Comparison of ENCODE assay signal across 8 cellular contexts in genomic region chr6:4020822-4021132, GRCh38. TPM values are rescaled to one million over a fixed set of nuclear protein-coding genes. Genes with fewer than 3 reads are reported as not detected.
DNase-seq lines count a peak whose midpoint lies in the region; ATAC-seq and TF ChIP-seq lines count a peak whose summit lies in the region.

No MANE protein-coding gene starts in this region.

- H3K4me1 Mint-ChIP-seq in T-helper 1 cell treated with Interleukin-12 subunit alpha and Interleukin-12 subunit beta and Interleukin-4 antibody, amounts not matched to agents 30 μg/mL and 1 μg/mL, for 36 hours (ENCODE audit: low read depth), result peaks cover 54% of the 10 kb centered on the region
- H3K4me1 Mint-ChIP-seq in activated T-helper 1 cell treated with anti-CD3 and anti-CD28 coated beads, Interleukin-12 subunit alpha, Interleukin-12 subunit beta, Interleukin-2, Interleukin-4 antibody, amounts not matched to agents 30 ng/mL and 10 ng/mL and 1 ng/mL, durations not matched to agents 14 hours and 24 hours and 36 hours (ENCODE audit: low read depth), result peaks cover 63% of the 10 kb centered on the region

- peak overlapping the region in 4 of 5 donors; percentile 98 to 99 (median 98) for H3K9ac ChIP-seq in subcutaneous abdominal adipose tissue (ENCODE audit: low read length in 5 of 5)

- no peaks in the 10 kb centered on the region for H3K27me3 Mint-ChIP-seq in T-helper 1 cell treated with Interleukin-12 subunit alpha and Interleukin-12 subunit beta and Interleukin-4 antibody, amounts not matched to agents 30 μg/mL and 1 μg/mL, for 36 hours (ENCODE audit: low read depth)
- no peaks in the 10 kb centered on the region for H3K27me3 Mint-ChIP-seq in activated T-helper 1 cell treated with anti-CD3 and anti-CD28 coated beads, Interleukin-12 subunit alpha, Interleukin-12 subunit beta, Interleukin-2, Interleukin-4 antibody, amounts not matched to agents 30 ng/mL and 10 ng/mL and 1 ng/mL, durations not matched to agents 14 hours and 24 hours and 36 hours (ENCODE audit: insufficient read depth)

- peak overlapping the region; percentile 96 for H3K27ac Mint-ChIP-seq in T-helper 1 cell treated with Interleukin-12 subunit alpha and Interleukin-12 subunit beta and Interleukin-4 antibody, amounts not matched to agents 30 μg/mL and 1 μg/mL, for 36 hours
- peak overlapping the region; percentile 96 for H3K27ac Mint-ChIP-seq in activated T-helper 1 cell treated with anti-CD3 and anti-CD28 coated beads, Interleukin-12 subunit alpha, Interleukin-12 subunit beta, Interleukin-2, Interleukin-4 antibody, amounts not matched to agents 30 ng/mL and 10 ng/mL and 1 ng/mL, durations not matched to agents 14 hours and 24 hours and 36 hours

- peaks cover 21% of the 10 kb centered on the region for H3K36me3 Mint-ChIP-seq in T-helper 1 cell treated with Interleukin-12 subunit alpha and Interleukin-12 subunit beta and Interleukin-4 antibody, amounts not matched to agents 30 μg/mL and 1 μg/mL, for 36 hours (ENCODE audit: low read depth)
- H3K36me3 Mint-ChIP-seq in activated T-helper 1 cell treated with anti-CD3 and anti-CD28 coated beads, Interleukin-12 subunit alpha, Interleukin-12 subunit beta, Interleukin-2, Interleukin-4 antibody, amounts not matched to agents 30 ng/mL and 10 ng/mL and 1 ng/mL, durations not matched to agents 14 hours and 24 hours and 36 hours (ENCODE audit: low read depth), result peaks cover 21% of the 10 kb centered on the region

- peak overlapping the region; percentile 95 for H3K27ac ChIP-seq in subcutaneous abdominal adipose tissue (ENCODE audit: low read depth, low read length)

- H3K4me1 ChIP-seq in subcutaneous abdominal adipose tissue (ENCODE audit: control insufficient read depth in 5 of 5, insufficient read depth in 5 of 5, low read length in 5 of 5), result peaks cover 6 to 62% (median 54%) of the 10 kb centered on the region in 5 donors

- H3K9me3 Mint-ChIP-seq in T-helper 1 cell treated with Interleukin-12 subunit alpha and Interleukin-12 subunit beta and Interleukin-4 antibody, amounts not matched to agents 30 μg/mL and 1 μg/mL, for 36 hours, result no peaks in the 10 kb centered on the region
- H3K9me3 Mint-ChIP-seq in activated T-helper 1 cell treated with anti-CD3 and anti-CD28 coated beads, Interleukin-12 subunit alpha, Interleukin-12 subunit beta, Interleukin-2, Interleukin-4 antibody, amounts not matched to agents 30 ng/mL and 10 ng/mL and 1 ng/mL, durations not matched to agents 14 hours and 24 hours and 36 hours, result no peaks in the 10 kb centered on the region

- peak overlapping the region; percentile 91 for H3K4me3 Mint-ChIP-seq in T-helper 1 cell treated with Interleukin-12 subunit alpha and Interleukin-12 subunit beta and Interleukin-4 antibody, amounts not matched to agents 30 μg/mL and 1 μg/mL, for 36 hours
- H3K4me3 Mint-ChIP-seq in activated T-helper 1 cell treated with anti-CD3 and anti-CD28 coated beads, Interleukin-12 subunit alpha, Interleukin-12 subunit beta, Interleukin-2, Interleukin-4 antibody, amounts not matched to agents 30 ng/mL and 10 ng/mL and 1 ng/mL, durations not matched to agents 14 hours and 24 hours and 36 hours, result peak overlapping the region; percentile 94

- intact Hi-C loops in activated T-helper 1 cell treated with anti-CD3 and anti-CD28 coated beads, Interleukin-12 subunit alpha, Interleukin-12 subunit beta, Interleukin-2, Interleukin-4 antibody, amounts not matched to agents 30 ng/mL and 10 ng/mL and 1 ng/mL, durations not matched to agents 14 hours and 24 hours and 36 hours (cut with micrococcal nuclease), result loop anchor here (1.0 to 5.0 kb wide), 5 partner anchors 39 to 982 kb away; partner anchors contain the start of genes BPHL, ECI2, PSMG4 and RPP40

- no peak for DNase-seq in T-helper 1 cell
- no peak for DNase-seq in activated T-helper 1 cell treated with anti-CD3 and anti-CD28 coated beads, Interleukin-12 subunit alpha, Interleukin-12 subunit beta, Interleukin-2, Interleukin-4 antibody, amounts not matched to agents 30 ng/mL and 10 ng/mL and 1 ng/mL, durations not matched to agents 14 hours and 24 hours and 36 hours (ENCODE audit: low spot score)
- no peak for DNase-seq in GM10266 (ENCODE audit: extremely low spot score)

- no peaks in the 10 kb centered on the region for H3K36me3 ChIP-seq in subcutaneous abdominal adipose tissue (ENCODE audit: control insufficient read depth in 5 of 5, insufficient read depth in 5 of 5, low read length in 5 of 5)

- ATAC-seq in GM21515 (IDR thresholded peaks at IDR 0.05; ENCODE audit: unreplicated experiment), result no peak
- no peak for ATAC-seq in HG02588 (IDR thresholded peaks at IDR 0.05; ENCODE audit: unreplicated experiment)

- H3K9me3 ChIP-seq in iPS-18c (ENCODE audit: control insufficient read depth, insufficient read depth, low read length) (no peaks in the 10 kb centered on the region), subcutaneous abdominal adipose tissue (ENCODE audit: control insufficient read depth in 5 of 5, low read length in 5 of 5) (no peaks in the 10 kb centered on the region)

- H3K4me3 ChIP-seq in iPS-18c (ENCODE audit: insufficient read depth, low read depth, low read length), result peak overlapping the region; percentile 92
- H3K4me3 ChIP-seq in subcutaneous abdominal adipose tissue (ENCODE audit: low read depth in 1 of 5, low read length in 5 of 5), result peak overlapping the region; percentile 93 to 96 (median 93)

- peaks cover 0 to 2% (median 0%) of the 10 kb centered on the region in 5 donors for H3K27me3 ChIP-seq in subcutaneous abdominal adipose tissue (ENCODE audit: control insufficient read depth in 5 of 5, insufficient read depth in 4 of 5, low read length in 5 of 5)

- TF ChIP-seq CTCF in GM10266 (IDR thresholded peaks at IDR 0.05; ENCODE audit: control insufficient read depth, insufficient read depth, low read depth, missing control alignments), result no peak

RNA-seq across cellular contexts. Expression of gene FAM217A, which starts 58.2 kb away (rescaled TPM):
- total RNA-seq in activated T-helper 1 cell treated with anti-CD3 and anti-CD28 coated beads, Interleukin-12 subunit alpha, Interleukin-12 subunit beta, Interleukin-2, Interleukin-4 antibody, amounts not matched to agents 30 ng/mL and 10 ng/mL and 1 ng/mL, durations not matched to agents 14 hours and 24 hours and 36 hours, result not detected in 2 replicates
